21 cellular contexts compared by ENCODE assay signal in genomic region chr9:118209343-118209742, GRCh38.
DNase-seq lines count a peak whose midpoint lies in the region; ATAC-seq lines count a peak whose summit lies in the region.
"Had no signal": no experiment of that assay in that cellular context is flagged by ENCODE, and none has a peak within 500 bp of the region (broad histone marks: within the 10 kb centered on the region; RNA-seq: fewer than 3 reads in every experiment).

No MANE protein-coding gene starts in this region.

- H3K9me3 ChIP-seq in MG63, result peaks cover 2% of the 10 kb centered on the region; the same call in 1 of the 2 replicates
- H3K9me3 ChIP-seq: BLaER1 had no signal

- no peak overlapping the region for H3K4me3 ChIP-seq in MG63
- H3K4me3 ChIP-seq: BLaER1, K562, PC-9 had no signal

- DNase-seq in COLO668 (lab: John Stamatoyannopoulos, UW; ENCODE audit: unreplicated experiment) (peak; percentile 55), MG63 (peak; percentile 16), NCI-H2081 treated with DMSO at 0.1 percent for 48 hours (lab: John Stamatoyannopoulos, UW) (peak; percentile 47), NCI-H774 (lab: John Stamatoyannopoulos, UW) (peak; percentile 52), NAMALWA (ENCODE audit: low spot score) (no peak), middle frontal gyrus (ENCODE audit: extremely low spot score, low spot score) (no peak), 8988T (no peak)
- DNase-seq: CD4-positive, alpha-beta memory T cell; GF-D8; H7; HFFc6; NCI-H1436 treated with DMSO at 0.1 percent for 48 hours; NCI-H446 treated with DMSO at 0.1 percent for 48 hours; NCI-H82; PC-9; SIG-M5; T-helper 1 cell had no signal

- ATAC-seq in HG03196 (IDR thresholded peaks at IDR 0.05; ENCODE audit: unreplicated experiment), result no peak
- ATAC-seq: K562, SK-N-SH treated with all-trans-retinoic acid at 6 μM for 48 hours had no signal

- no peaks in the 10 kb centered on the region for H3K27me3 ChIP-seq in MG63
- H3K27me3 ChIP-seq: BLaER1 had no signal

- H3K36me3 ChIP-seq in MG63, result no peaks in the 10 kb centered on the region
- H3K36me3 ChIP-seq: BLaER1 had no signal

Comparison
In these comparisons a context has a peak if more than half of its experiments do, and no peak if none do; other contexts are left out.
1. DNase-seq: peak in COLO668 (single experiment), MG63 (single experiment), NCI-H2081 treated with DMSO at 0.1 percent for 48 hours (single experiment) and NCI-H774 (single experiment); none in NAMALWA (single experiment), middle frontal gyrus (single experiment) and 8988T (single experiment).